ENCODE assay signal across 20 cellular contexts in the genomic region with DNA sequence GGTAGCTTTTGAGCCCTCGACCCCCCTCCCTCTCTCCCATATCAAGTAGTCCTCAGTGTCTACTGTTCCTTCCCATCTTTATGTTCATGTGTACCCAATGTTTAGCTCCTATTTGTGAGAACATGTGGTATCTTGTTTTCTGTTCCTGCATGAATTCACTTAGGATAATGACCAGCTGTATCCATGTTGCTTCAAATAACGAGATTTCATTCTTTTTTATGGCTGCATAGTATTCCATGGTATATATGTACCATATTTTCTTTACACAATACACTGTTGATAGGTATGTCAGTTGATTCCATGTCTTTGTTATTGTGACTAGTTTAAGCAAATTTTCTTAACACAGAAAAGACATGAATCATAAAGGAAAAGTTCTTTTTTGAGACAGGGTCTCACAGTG. TPM values are rescaled to one million over a fixed set of nuclear protein-coding genes. Genes with fewer than 3 reads are reported as not detected.
DNase-seq lines count a peak whose midpoint lies in the region; ATAC-seq lines count a peak whose summit lies in the region.
"Had no signal": no experiment of that assay in that cellular context is flagged by ENCODE, and none has a peak within 500 bp of the region (broad histone marks: within the 10 kb centered on the region; RNA-seq: fewer than 3 reads in every experiment).

No MANE protein-coding gene starts in this region.

- no peaks in the 10 kb centered on the region for H3K27me3 Mint-ChIP-seq in activated CD4-positive, alpha-beta T cell treated with anti-CD3 and anti-CD28 coated beads, Interleukin-2, amount 10 ng/mL, durations not matched to agents 24 days and 14 days
- no peaks in the 10 kb centered on the region for H3K27me3 Mint-ChIP-seq in activated CD4-positive, alpha-beta memory T cell treated with anti-CD3 and anti-CD28 coated beads for 36 hours
- H3K27me3 Mint-ChIP-seq: CD4-positive, alpha-beta T cell had no signal

- CTCF ChIA-PET in activated CD4-positive, alpha-beta memory T cell treated with anti-CD3 and anti-CD28 coated beads for 36 hours (lab: Charles Lee) = interaction anchor here (1.0 kb wide), 1 partner anchor 14 kb away, joined by 3 read pairs; no protein-coding TSS in a partner anchor

- no peak for ATAC-seq in activated naive CD4-positive, alpha-beta T cell treated with anti-CD3 and anti-CD28 coated beads, Interleukin-2, amount 50 U/mL, for 72 hours
- ATAC-seq in stimulated activated effector memory CD8-positive, alpha-beta T cell treated with anti-CD3 and anti-CD28 coated beads, Interleukin-12 subunit alpha, Interleukin-12 subunit beta, amount 100 ng/mL, for 72 hours = no peak
- ATAC-seq: GM12878 had no signal

- POLR2A ChIA-PET in activated CD4-positive, alpha-beta memory T cell treated with anti-CD3 and anti-CD28 coated beads for 36 hours (lab: Charles Lee) = interaction anchor here (0.8 to 8.4 kb wide), 6 partner anchors 8 to 51 kb away, joined by 3 to 149 read pairs (median 7); partner anchors contain the start of genes ANKRD12 and NDUFV2

- H3K36me3 Mint-ChIP-seq in activated CD4-positive, alpha-beta T cell treated with anti-CD3 and anti-CD28 coated beads, Interleukin-2, amount 10 ng/mL, durations not matched to agents 24 days and 14 days (ENCODE audit: low read depth) = peaks cover 20% of the 10 kb centered on the region
- H3K36me3 Mint-ChIP-seq in activated naive CD4-positive, alpha-beta T cell treated with anti-CD3 and anti-CD28 coated beads, Interleukin-2, amount 50 U/mL, for 72 hours = peaks cover 4 to 38% of the 10 kb centered on the region in 2 donors
- H3K36me3 Mint-ChIP-seq in activated CD4-positive, alpha-beta memory T cell treated with anti-CD3 and anti-CD28 coated beads for 36 hours = peaks cover 42% of the 10 kb centered on the region
- peaks cover 93% of the 10 kb centered on the region for H3K36me3 Mint-ChIP-seq in stimulated activated effector memory CD8-positive, alpha-beta T cell treated with anti-CD3 and anti-CD28 coated beads, Interleukin-12 subunit alpha, Interleukin-12 subunit beta, amount 100 ng/mL, for 72 hours

- DNase-seq in activated CD4-positive, alpha-beta T cell treated with anti-CD3 and anti-CD28 coated beads, Interleukin-2, amount 10 ng/mL, durations not matched to agents 24 days and 14 days = no peak
- DNase-seq in activated CD4-positive, alpha-beta T cell treated with anti-CD3 and anti-CD28 coated beads, Interleukin-2, amount 50 U/mL, for 1 hour = no peak
- no peak for DNase-seq in activated naive CD4-positive, alpha-beta T cell treated with anti-CD3 and anti-CD28 coated beads, Interleukin-2, amount 50 U/mL, for 72 hours (ENCODE audit: low spot score in 2 of 2)
- DNase-seq in activated naive CD4-positive, alpha-beta T cell treated with Interleukin-2 at 50 U/mL for 16 hours = no peak
- no peak for DNase-seq in activated CD4-positive, alpha-beta memory T cell treated with anti-CD3 and anti-CD28 coated beads for 36 hours
- DNase-seq in stimulated activated effector memory CD8-positive, alpha-beta T cell treated with anti-CD3 and anti-CD28 coated beads, Interleukin-12 subunit alpha, Interleukin-12 subunit beta, amount 100 ng/mL, for 72 hours (ENCODE audit: low spot score in 2 of 2) = no peak
- no peak for DNase-seq in NCI-H1092 (lab: John Stamatoyannopoulos, UW)
- DNase-seq in hippocampal formation (lab: John Stamatoyannopoulos, UW) = no peak
- DNase-seq: BE2C; Calu3; CD4-positive, alpha-beta T cell; DMS53; EL; NCI-H1105 treated with DMSO at 0.1 percent for 48 hours; NCI-H1694; NCI-H2081 treated with DMSO at 0.1 percent for 48 hours; NCI-H748 treated with DMSO at 0.1 percent for 48 hours; OCI-M1; Right ventricle myocardium superior had no signal

- H3K4me3 Mint-ChIP-seq in activated CD4-positive, alpha-beta T cell treated with anti-CD3 and anti-CD28 coated beads, Interleukin-2, amount 10 ng/mL, durations not matched to agents 24 days and 14 days = no peak overlapping the region
- H3K4me3 Mint-ChIP-seq in activated CD4-positive, alpha-beta memory T cell treated with anti-CD3 and anti-CD28 coated beads for 36 hours = no peak overlapping the region
- peak overlapping the region; percentile 92 for H3K4me3 Mint-ChIP-seq in stimulated activated effector memory CD8-positive, alpha-beta T cell treated with anti-CD3 and anti-CD28 coated beads, Interleukin-12 subunit alpha, Interleukin-12 subunit beta, amount 100 ng/mL, for 72 hours
- H3K4me3 Mint-ChIP-seq: CD4-positive, alpha-beta T cell had no signal

- intact Hi-C loops in activated CD4-positive, alpha-beta T cell treated with anti-CD3 and anti-CD28 coated beads, Interleukin-2, amount 10 ng/mL, durations not matched to agents 24 days and 14 days (cut with micrococcal nuclease) = loop anchor here (10.0 kb wide), 1 partner anchor 529 kb away; the partner anchor contains the start of gene PPP4R1
- intact Hi-C loops in activated CD4-positive, alpha-beta memory T cell treated with anti-CD3 and anti-CD28 coated beads for 36 hours (cut with micrococcal nuclease) = loop anchor here (10.0 kb wide), 1 partner anchor 529 kb away; the partner anchor contains the start of gene PPP4R1

- H3K4me1 Mint-ChIP-seq in activated CD4-positive, alpha-beta T cell treated with anti-CD3 and anti-CD28 coated beads, Interleukin-2, amount 10 ng/mL, durations not matched to agents 24 days and 14 days = peaks cover 51% of the 10 kb centered on the region
- H3K4me1 Mint-ChIP-seq in activated CD4-positive, alpha-beta memory T cell treated with anti-CD3 and anti-CD28 coated beads for 36 hours (ENCODE audit: low read depth) = peaks cover 64% of the 10 kb centered on the region
- peaks cover 66% of the 10 kb centered on the region for H3K4me1 Mint-ChIP-seq in stimulated activated effector memory CD8-positive, alpha-beta T cell treated with anti-CD3 and anti-CD28 coated beads, Interleukin-12 subunit alpha, Interleukin-12 subunit beta, amount 100 ng/mL, for 72 hours

- H3K27ac Mint-ChIP-seq in activated CD4-positive, alpha-beta T cell treated with anti-CD3 and anti-CD28 coated beads, Interleukin-2, amount 10 ng/mL, durations not matched to agents 24 days and 14 days = peak overlapping the region; percentile 48
- H3K27ac Mint-ChIP-seq in activated naive CD4-positive, alpha-beta T cell treated with anti-CD3 and anti-CD28 coated beads, Interleukin-2, amount 50 U/mL, for 72 hours = peak overlapping the region; percentile 36 to 73
- peak overlapping the region; percentile 78 for H3K27ac Mint-ChIP-seq in activated CD4-positive, alpha-beta memory T cell treated with anti-CD3 and anti-CD28 coated beads for 36 hours
- H3K27ac Mint-ChIP-seq in stimulated activated effector memory CD8-positive, alpha-beta T cell treated with anti-CD3 and anti-CD28 coated beads, Interleukin-12 subunit alpha, Interleukin-12 subunit beta, amount 100 ng/mL, for 72 hours = peak overlapping the region; percentile 79
- H3K27ac Mint-ChIP-seq: CD4-positive, alpha-beta T cell had no signal

- no peaks in the 10 kb centered on the region for H3K9me3 Mint-ChIP-seq in activated CD4-positive, alpha-beta T cell treated with anti-CD3 and anti-CD28 coated beads, Interleukin-2, amount 10 ng/mL, durations not matched to agents 24 days and 14 days
- H3K9me3 Mint-ChIP-seq in activated naive CD4-positive, alpha-beta T cell treated with anti-CD3 and anti-CD28 coated beads, Interleukin-2, amount 50 U/mL, for 72 hours = peaks cover 0 to 6% of the 10 kb centered on the region in 2 donors
- peaks cover 7% of the 10 kb centered on the region for H3K9me3 Mint-ChIP-seq in activated CD4-positive, alpha-beta memory T cell treated with anti-CD3 and anti-CD28 coated beads for 36 hours
- no peaks in the 10 kb centered on the region for H3K9me3 Mint-ChIP-seq in stimulated activated effector memory CD8-positive, alpha-beta T cell treated with anti-CD3 and anti-CD28 coated beads, Interleukin-12 subunit alpha, Interleukin-12 subunit beta, amount 100 ng/mL, for 72 hours
- H3K9me3 Mint-ChIP-seq: CD4-positive, alpha-beta T cell had no signal

RNA-seq across cellular contexts. Expression of gene NDUFV2, which starts 16.5 kb away (rescaled TPM):
- total RNA-seq in activated CD4-positive, alpha-beta T cell treated with anti-CD3 and anti-CD28 coated beads, Interleukin-2, amount 10 ng/mL, durations not matched to agents 24 days and 14 days = 357 and 360 TPM in 2 replicates
- total RNA-seq in activated naive CD4-positive, alpha-beta T cell treated with anti-CD3 and anti-CD28 coated beads, Interleukin-2, amount 50 U/mL, for 72 hours = 100 to 1,000 TPM; 311 to 402 TPM
- 100 to 1,000 TPM; 535 to 552 TPM for total RNA-seq in activated CD4-positive, alpha-beta memory T cell treated with anti-CD3 and anti-CD28 coated beads for 36 hours

RNA-seq across cellular contexts. Expression of gene ANKRD12, which starts 50.6 kb away (rescaled TPM):
- total RNA-seq in activated CD4-positive, alpha-beta T cell treated with anti-CD3 and anti-CD28 coated beads, Interleukin-2, amount 10 ng/mL, durations not matched to agents 24 days and 14 days = 60.8 TPM in 2 replicates
- total RNA-seq in activated naive CD4-positive, alpha-beta T cell treated with anti-CD3 and anti-CD28 coated beads, Interleukin-2, amount 50 U/mL, for 72 hours = 10 to 100 TPM; 63.7 to 72.3 TPM
- total RNA-seq in activated CD4-positive, alpha-beta memory T cell treated with anti-CD3 and anti-CD28 coated beads for 36 hours = 10 to 100 TPM; 77.8 to 83.9 TPM
